In the genomic region with DNA sequence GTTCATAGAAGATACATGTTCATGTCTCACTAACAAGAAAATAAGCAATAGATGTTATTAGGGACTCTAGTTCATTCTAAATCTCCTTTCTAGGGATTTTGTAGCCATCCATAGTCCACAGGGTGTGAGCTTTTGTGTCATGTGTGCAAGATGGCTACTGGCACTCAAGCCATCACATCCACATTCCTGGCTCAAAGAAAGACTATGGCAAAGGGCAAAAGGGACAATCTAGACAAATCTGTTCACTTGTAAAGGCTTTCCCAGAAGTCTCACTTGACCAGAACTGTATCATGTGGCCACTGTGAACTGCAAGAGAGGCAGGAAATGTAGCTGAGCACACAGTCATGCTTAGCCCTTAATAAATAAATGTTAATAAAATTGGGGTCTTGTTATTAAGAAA, we compare ENCODE assay signal across 24 cellular contexts.
"Had no signal": no experiment of that assay in that cellular context is flagged by ENCODE, and none has a peak within 500 bp of the region (broad histone marks: within the 10 kb centered on the region; RNA-seq: fewer than 3 reads in every experiment).

No MANE protein-coding gene starts in this region.

- H3K4me3 Mint-ChIP-seq: activated T-cell treated with anti-CD3 and anti-CD28 coated beads, Interleukin-2, amount 50 U/mL, for 4 hours; activated T-helper 17 cell treated with anti-CD3 and anti-CD28 coated beads, Interleukin-2, amount 50 U/mL, for 72 hours; effector memory CD8-positive, alpha-beta T cell; nephron; stimulated activated effector memory CD8-positive, alpha-beta T cell treated with anti-CD3 and anti-CD28 coated beads, Interleukin-12 subunit alpha, Interleukin-12 subunit beta, amount 100 ng/mL, for 72 hours; stimulated activated naive CD8-positive, alpha-beta T cell treated with anti-CD3 and anti-CD28 coated beads, Interleukin-15, Interleukin-2, amounts not matched to agents 100 ng/mL and 50 ng/mL, for 24 hours had no signal

- ATAC-seq: activated T-cell treated with anti-CD3 and anti-CD28 coated beads, Interleukin-2, amount 50 U/mL, for 4 hours; activated T-helper 17 cell treated with anti-CD3 and anti-CD28 coated beads, Interleukin-2, amount 50 U/mL, for 72 hours; effector memory CD8-positive, alpha-beta T cell; esophagus mucosa; sciatic nerve; stimulated activated effector memory CD8-positive, alpha-beta T cell treated with anti-CD3 and anti-CD28 coated beads, Interleukin-12 subunit alpha, Interleukin-12 subunit beta, amount 100 ng/mL, for 72 hours had no signal

- H3K27ac Mint-ChIP-seq: activated T-helper 17 cell treated with anti-CD3 and anti-CD28 coated beads, Interleukin-2, amount 50 U/mL, for 72 hours; effector memory CD8-positive, alpha-beta T cell; nephron; progenitor cell of endocrine pancreas; stimulated activated effector memory CD8-positive, alpha-beta T cell treated with anti-CD3 and anti-CD28 coated beads, Interleukin-12 subunit alpha, Interleukin-12 subunit beta, amount 100 ng/mL, for 72 hours; stimulated activated naive CD8-positive, alpha-beta T cell treated with anti-CD3 and anti-CD28 coated beads, Interleukin-15, Interleukin-2, amounts not matched to agents 100 ng/mL and 50 ng/mL, for 24 hours had no signal

- H3K36me3 Mint-ChIP-seq: stimulated activated effector memory CD8-positive, alpha-beta T cell treated with anti-CD3 and anti-CD28 coated beads, Interleukin-12 subunit alpha, Interleukin-12 subunit beta, amount 100 ng/mL, for 72 hours had no signal

- H3K9me3 Mint-ChIP-seq: activated T-cell treated with anti-CD3 and anti-CD28 coated beads, Interleukin-2, amount 50 U/mL, for 4 hours; activated T-helper 17 cell treated with anti-CD3 and anti-CD28 coated beads, Interleukin-2, amount 50 U/mL, for 72 hours; effector memory CD8-positive, alpha-beta T cell; nephron; stimulated activated effector memory CD8-positive, alpha-beta T cell treated with anti-CD3 and anti-CD28 coated beads, Interleukin-12 subunit alpha, Interleukin-12 subunit beta, amount 100 ng/mL, for 72 hours; stimulated activated naive CD8-positive, alpha-beta T cell treated with anti-CD3 and anti-CD28 coated beads, Interleukin-15, Interleukin-2, amounts not matched to agents 100 ng/mL and 50 ng/mL, for 24 hours had no signal

- DNase-seq: activated CD4-positive, alpha-beta T cell treated with anti-CD3 and anti-CD28 coated beads for 4 hours; activated CD4-positive, alpha-beta T cell treated with anti-CD3 and anti-CD28 coated beads, Interleukin-2, amount 50 U/mL, for 48 hours; activated CD4-positive, CD25-positive, alpha-beta regulatory T cell; activated gamma-delta T cell treated with Interleukin-2 at 50 U/mL for 16 hours; activated naive CD4-positive, alpha-beta T cell treated with anti-CD3 and anti-CD28 coated beads, Interleukin-2, amount 50 U/mL, for 16 hours; activated T-cell treated with anti-CD3 and anti-CD28 coated beads, Interleukin-2, amount 50 U/mL, for 4 hours; amniotic stem cell; brain microvascular endothelial cell; cortex of kidney; effector memory CD8-positive, alpha-beta T cell; foreskin fibroblast; head of caudate nucleus; hippocampal formation; left ventricle myocardium inferior; ovary; stimulated activated CD4-positive, alpha-beta T cell treated with anti-CD3 and anti-CD28 coated beads, Interleukin-4, amount 100 ng/mL, for 24 hours; trophoblast cell had no signal

- H3K4me1 Mint-ChIP-seq: activated T-helper 17 cell treated with anti-CD3 and anti-CD28 coated beads, Interleukin-2, amount 50 U/mL, for 72 hours; stimulated activated effector memory CD8-positive, alpha-beta T cell treated with anti-CD3 and anti-CD28 coated beads, Interleukin-12 subunit alpha, Interleukin-12 subunit beta, amount 100 ng/mL, for 72 hours had no signal
